In genomic region chr6:162845972-162846371, GRCh38 we compare ENCODE assay signal across 23 cellular contexts.
"Had no signal": no experiment of that assay in that cellular context is flagged by ENCODE, and none has a peak within 500 bp of the region (broad histone marks: within the 10 kb centered on the region; RNA-seq: fewer than 3 reads in every experiment).

No MANE protein-coding gene starts in this region.

- H3K27me3 ChIP-seq: Peyer's patch, SJCRH30 had no signal

- H3K9ac ChIP-seq: KMS-11 had no signal

- H3K4me1 Mint-ChIP-seq: activated CD8-positive, alpha-beta memory T cell treated with anti-CD3 and anti-CD28 coated beads, Interleukin-2, amount 10 ng/mL, durations not matched to agents 7 days and 5 days had no signal

- H3K36me3 ChIP-seq: Peyer's patch, SJCRH30 had no signal

- DNase-seq: activated CD4-positive, alpha-beta T cell treated with anti-CD3 and anti-CD28 coated beads for 48 hours; activated CD4-positive, alpha-beta T cell treated with anti-CD3 and anti-CD28 coated beads, Interleukin-2, amount 50 U/mL, for 4 hours; activated CD4-positive, CD25-positive, alpha-beta regulatory T cell treated with anti-CD3 and anti-CD28 coated beads, Interleukin-2, amount 50 U/mL, for 72 hours; activated CD8-positive, alpha-beta memory T cell treated with anti-CD3 and anti-CD28 coated beads, Interleukin-2, amount 10 ng/mL, durations not matched to agents 7 days and 5 days; activated effector memory CD4-positive, alpha-beta T cell treated with anti-CD3 and anti-CD28 coated beads, Interleukin-2, amount 50 U/mL, for 16 hours; activated naive CD4-positive, alpha-beta T cell treated with Interleukin-2 at 50 U/mL for 16 hours; activated T-cell treated with anti-CD3 and anti-CD28 coated beads, Interleukin-2, amount 50 U/mL, for 24 hours; amygdala; NCI-H1092; NCI-H1417; NCI-H1930; NCI-H2171; NCI-H2227 treated with DMSO at 0.1 percent for 48 hours; NCI-H446 treated with DMSO at 0.1 percent for 48 hours; NCI-H524 treated with DMSO at 0.1 percent for 48 hours; NCI-H774; Peyer's patch; Right ventricle myocardium superior; SJCRH30 had no signal

- H3K27ac Mint-ChIP-seq: activated CD8-positive, alpha-beta memory T cell treated with anti-CD3 and anti-CD28 coated beads, Interleukin-2, amount 10 ng/mL, durations not matched to agents 7 days and 5 days; activated naive CD8-positive, alpha-beta T cell; activated T-cell treated with anti-CD3 and anti-CD28 coated beads, Interleukin-2, amount 50 U/mL, for 24 hours; T-helper 1 cell treated with Interleukin-12 subunit alpha and Interleukin-12 subunit beta and Interleukin-4 antibody, amounts not matched to agents 30 μg/mL and 1 μg/mL, for 36 hours had no signal

- H3K4me3 Mint-ChIP-seq: activated CD8-positive, alpha-beta memory T cell treated with anti-CD3 and anti-CD28 coated beads, Interleukin-2, amount 10 ng/mL, durations not matched to agents 7 days and 5 days; activated naive CD8-positive, alpha-beta T cell; activated T-cell treated with anti-CD3 and anti-CD28 coated beads, Interleukin-2, amount 50 U/mL, for 24 hours; T-helper 1 cell treated with Interleukin-12 subunit alpha and Interleukin-12 subunit beta and Interleukin-4 antibody, amounts not matched to agents 30 μg/mL and 1 μg/mL, for 36 hours had no signal

- H3K4me2 ChIP-seq: KMS-11 had no signal

- H3K9me3 Mint-ChIP-seq: T-helper 1 cell treated with Interleukin-12 subunit alpha and Interleukin-12 subunit beta and Interleukin-4 antibody, amounts not matched to agents 30 μg/mL and 1 μg/mL, for 36 hours had no signal

- H3K4me1 ChIP-seq: Peyer's patch, SJCRH30 had no signal

- H3K27ac ChIP-seq: KMS-11, Peyer's patch, RWPE1, SJCRH30 had no signal

- H3K4me3 ChIP-seq: Peyer's patch, SJCRH30 had no signal

- H3K36me3 Mint-ChIP-seq: activated CD8-positive, alpha-beta memory T cell treated with anti-CD3 and anti-CD28 coated beads, Interleukin-2, amount 10 ng/mL, durations not matched to agents 7 days and 5 days; activated naive CD8-positive, alpha-beta T cell had no signal

- H3K27me3 Mint-ChIP-seq: activated CD8-positive, alpha-beta memory T cell treated with anti-CD3 and anti-CD28 coated beads, Interleukin-2, amount 10 ng/mL, durations not matched to agents 7 days and 5 days; activated naive CD8-positive, alpha-beta T cell; activated T-cell treated with anti-CD3 and anti-CD28 coated beads, Interleukin-2, amount 50 U/mL, for 24 hours had no signal

- H3K9me3 ChIP-seq: Peyer's patch, SJCRH30 had no signal

- ATAC-seq: activated CD8-positive, alpha-beta memory T cell treated with anti-CD3 and anti-CD28 coated beads, Interleukin-2, amount 10 ng/mL, durations not matched to agents 7 days and 5 days had no signal
